In the genomic region with DNA sequence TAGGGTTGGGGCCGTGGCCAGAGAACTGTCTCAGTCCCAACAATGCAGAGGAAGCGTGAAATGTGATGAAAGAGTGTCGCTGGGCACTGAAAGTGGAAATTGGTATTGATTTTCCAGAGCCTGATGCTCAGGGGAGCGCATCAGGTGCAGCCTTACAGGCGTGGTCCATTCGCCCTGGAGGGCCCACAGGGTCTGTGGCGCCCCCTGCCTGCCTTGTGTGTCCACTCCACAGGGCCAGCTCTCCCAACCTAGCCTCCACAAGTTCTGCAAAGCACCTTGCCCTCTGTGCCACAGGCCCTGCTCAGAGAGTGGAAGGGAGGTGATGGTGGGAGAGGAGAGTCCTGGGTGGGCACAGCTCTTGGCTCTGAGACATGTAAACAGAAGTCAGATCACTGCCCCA, we compare ENCODE assay signal across 1 cellular context.
TF ChIP-seq lines count a peak whose summit lies in the region.

No MANE protein-coding gene starts in this region.

TF ChIP-seq in IMR-90, 13 proteins besides CTCF, POLR2A, EP300 and RAD21:
- no peak for TF ChIP-seq RFX5 (IDR thresholded peaks at IDR 0.05; ENCODE audit: low read depth, low read length)
- TF ChIP-seq, protein P1, sequence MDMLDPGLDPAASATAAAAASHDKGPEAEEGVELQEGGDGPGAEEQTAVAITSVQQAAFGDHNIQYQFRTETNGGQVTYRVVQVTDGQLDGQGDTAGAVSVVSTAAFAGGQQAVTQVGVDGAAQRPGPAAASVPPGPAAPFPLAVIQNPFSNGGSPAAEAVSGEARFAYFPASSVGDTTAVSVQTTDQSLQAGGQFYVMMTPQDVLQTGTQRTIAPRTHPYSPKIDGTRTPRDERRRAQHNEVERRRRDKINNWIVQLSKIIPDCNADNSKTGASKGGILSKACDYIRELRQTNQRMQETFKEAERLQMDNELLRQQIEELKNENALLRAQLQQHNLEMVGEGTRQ (IDR thresholded peaks at IDR 0.05; ENCODE audit: low read depth, low read length): no peak
- TF ChIP-seq MAFK (IDR thresholded peaks at IDR 0.05; ENCODE audit: low read depth, low read length): no peak
- TF ChIP-seq RCOR1 (IDR thresholded peaks at IDR 0.05; ENCODE audit: insufficient replicate concordance, low read length): no peak
